19 cellular contexts compared by ENCODE assay signal in the genomic region with DNA sequence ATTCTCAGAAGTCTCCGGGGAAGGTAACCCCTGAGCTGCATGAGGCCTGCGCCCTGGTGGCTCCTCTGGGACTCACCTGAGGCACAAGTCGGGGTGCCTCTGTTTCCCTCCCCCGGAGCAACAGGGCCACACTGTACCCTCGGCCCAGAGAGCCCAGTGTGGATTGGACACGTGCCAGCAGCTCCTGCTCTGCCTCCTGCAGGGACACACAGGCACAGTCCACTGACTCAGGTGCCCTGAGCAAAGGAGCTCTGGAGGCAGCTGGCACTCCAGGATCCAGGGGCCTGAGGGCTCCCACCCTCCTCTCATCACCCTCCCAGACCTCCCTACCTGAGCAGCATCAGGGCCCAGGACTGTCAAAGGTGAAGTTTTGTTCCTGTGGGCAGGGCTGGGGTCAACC. TPM values are rescaled to one million over a fixed set of nuclear protein-coding genes. Genes with fewer than 3 reads are reported as not detected.
A peak's percentile ranks its signal among the peaks of the same experiment; 100 is the strongest.
DNase-seq lines count a peak whose midpoint lies in the region; ATAC-seq, FAIRE-seq and TF ChIP-seq lines count a peak whose summit lies in the region.
"Had no signal": no experiment of that assay in that cellular context is flagged by ENCODE, and none has a peak within 500 bp of the region (broad histone marks: within the 10 kb centered on the region; RNA-seq: fewer than 3 reads in every experiment).

No MANE protein-coding gene starts in this region.

- H3K23ac ChIP-seq in neuronal stem cell (ENCODE audit: low read depth, low read length, poor library complexity), result no peak overlapping the region

- no peak for FAIRE-seq in A549 (lab: Jason Lieb, UNC)
- FAIRE-seq: GM12878, GM18507 had no signal

- TF ChIP-seq POLR2A in A549 (IDR thresholded peaks at IDR 0.05; ENCODE audit: low read length), result no peak

- no peak overlapping the region for H3K4ac ChIP-seq in neuronal stem cell (ENCODE audit: low read length)

- H3K4me2 ChIP-seq in A549, result no peak overlapping the region
- no peak overlapping the region for H3K4me2 ChIP-seq in neuronal stem cell (ENCODE audit: insufficient read depth, low read length, poor library complexity, severe bottlenecking)

- H3K9ac ChIP-seq in NT2/D1 (ENCODE audit: insufficient read length, low read depth), result peak overlapping the region; percentile 10
- peak overlapping the region; percentile 3 for H3K9ac ChIP-seq in neuronal stem cell (ENCODE audit: low read depth, low read length, poor library complexity)

- no peak overlapping the region for H3K14ac ChIP-seq in neuronal stem cell (ENCODE audit: low read length)

- H3K18ac ChIP-seq in neuronal stem cell (ENCODE audit: low read length), result no peak overlapping the region

- H4K8ac ChIP-seq in neuronal stem cell (ENCODE audit: low read depth, low read length), result no peak overlapping the region

- H3K27me3 Mint-ChIP-seq in CD4-positive, alpha-beta memory T cell, result no peaks in the 10 kb centered on the region

- POLR2A ChIA-PET in A549 (lab: Yijun Ruan, JAX), result interaction anchor here (0.8 kb wide), 1 partner anchor 29 kb away, joined by 3 read pairs; no protein-coding TSS in a partner anchor
- POLR2A ChIA-PET in CD4-positive, alpha-beta memory T cell (lab: Charles Lee; ENCODE audit: partially characterized antibody), result no interaction called here

- H3K9me3 ChIP-seq in A549, result no peaks in the 10 kb centered on the region
- no peaks in the 10 kb centered on the region for H3K9me3 ChIP-seq in NT2/D1 (ENCODE audit: insufficient read depth, low read length)
- no peaks in the 10 kb centered on the region for H3K9me3 ChIP-seq in neuronal stem cell (replicated peaks in 1 of 2; ENCODE audit: control insufficient read depth in 2 of 2, insufficient read depth in 1 of 2, low read depth in 1 of 2, low read length in 2 of 2)
- H3K9me3 ChIP-seq in CD4-positive, alpha-beta memory T cell (ENCODE audit: control insufficient read depth in 1 of 2, low read length in 2 of 2), result no peaks in the 10 kb centered on the region

- H2BK5ac ChIP-seq in neuronal stem cell (ENCODE audit: low read length), result no peak overlapping the region

- H3K36me3 ChIP-seq in NT2/D1 (ENCODE audit: insufficient read depth, insufficient read length, low read length) (peaks cover 12% of the 10 kb centered on the region), neuronal stem cell (replicated peaks in 1 of 2; ENCODE audit: control insufficient read depth in 2 of 2, insufficient read depth in 2 of 2, low read length in 2 of 2) (no peaks in the 10 kb centered on the region)
- no peaks in the 10 kb centered on the region for H3K36me3 ChIP-seq in CD4-positive, alpha-beta memory T cell (ENCODE audit: insufficient read depth, low read length)

- TF ChIP-seq EP300 in A549 (IDR thresholded peaks at IDR 0.05), result no peak

- no peak overlapping the region for H3K4me3 Mint-ChIP-seq in CD4-positive, alpha-beta memory T cell

- intact Hi-C loops in CD4-positive, alpha-beta memory T cell (cut with micrococcal nuclease), result no loop called here
- intact Hi-C loops in left ventricle myocardium superior (cut with micrococcal nuclease), result no loop called here

- TF ChIP-seq RAD21 in A549 (conservative IDR thresholded peaks at IDR 0.05 in 1 of 2, IDR thresholded peaks at IDR 0.05 in 1 of 2), result no peak

- H2AK5ac ChIP-seq in neuronal stem cell (ENCODE audit: low read depth, low read length), result peak overlapping the region; percentile 56

- no peaks in the 10 kb centered on the region for H3K36me3 Mint-ChIP-seq in CD4-positive, alpha-beta memory T cell

- CTCF ChIA-PET in A549 (lab: Yijun Ruan, JAX), result interaction anchor here (0.6 kb wide), 1 partner anchor 407 kb away, joined by 4 read pairs; no protein-coding TSS in a partner anchor
- CTCF ChIA-PET in CD4-positive, alpha-beta memory T cell (lab: Charles Lee; ENCODE audit: partially characterized antibody), result no interaction called here

- no peak overlapping the region for H2AFZ ChIP-seq in neuronal stem cell (ENCODE audit: low read length)

- no peak overlapping the region for H2BK12ac ChIP-seq in neuronal stem cell (ENCODE audit: low read length)

- H4K91ac ChIP-seq in neuronal stem cell (ENCODE audit: low read depth, low read length, poor library complexity), result no peak overlapping the region

- TF ChIP-seq CTCF in A549 (IDR thresholded peaks at IDR 0.05), result no peak

- H3K9me3 Mint-ChIP-seq in CD4-positive, alpha-beta memory T cell, result no peaks in the 10 kb centered on the region

- H3K4me3 ChIP-seq in A549 (no peak overlapping the region), NT2/D1 (ENCODE audit: insufficient read length, low read depth) (no peak overlapping the region), neuronal stem cell (ENCODE audit: low read length in 2 of 2) (peak overlapping the region in 1 of 2 donors; percentile 64)
- H3K4me3 ChIP-seq in CD4-positive, alpha-beta memory T cell (ENCODE audit: low read length in 2 of 2), result no peak overlapping the region
- H3K4me3 ChIP-seq: GM12878 had no signal

- no peak overlapping the region for H2BK120ac ChIP-seq in neuronal stem cell (ENCODE audit: low read depth, low read length)

- H3K4me1 ChIP-seq in A549 (no peaks in the 10 kb centered on the region), NT2/D1 (ENCODE audit: insufficient read depth, insufficient read length) (peaks cover 3% of the 10 kb centered on the region), neuronal stem cell (ENCODE audit: control insufficient read depth in 2 of 2, insufficient read depth in 1 of 2, low read depth in 1 of 2, low read length in 2 of 2) (peaks cover 0 to 1% of the 10 kb centered on the region in 2 donors)
- no peaks in the 10 kb centered on the region for H3K4me1 ChIP-seq in CD4-positive, alpha-beta memory T cell (ENCODE audit: insufficient read depth, low read length)

- H3K27ac ChIP-seq in A549, result peak overlapping the region; percentile 71 to 82
- no peak overlapping the region for H3K27ac ChIP-seq in neuronal stem cell (replicated peaks; ENCODE audit: low read length)
- H3K27ac ChIP-seq in CD4-positive, alpha-beta memory T cell (ENCODE audit: low read depth, low read length), result no peak overlapping the region

- DNase-seq in A549 (ENCODE audit: low read depth in 1 of 2, low spot score in 1 of 2) (no peak), NT2/D1 (ENCODE audit: low read depth, low spot score) (no peak), neuronal stem cell (ENCODE audit: low spot score) (no peak), left ventricle myocardium superior (no peak)
- no peak for DNase-seq in CD4-positive, alpha-beta memory T cell
- DNase-seq: 8988T, C1 segment of cervical spinal cord, COR-L47, DMS79, Karpas-422, MM.1S, NCI-H1105, NCI-H1694 treated with DMSO at 0.1 percent for 48 hours had no signal

- H3K4me1 Mint-ChIP-seq in CD4-positive, alpha-beta memory T cell, result no peaks in the 10 kb centered on the region

- H3K27ac Mint-ChIP-seq in CD4-positive, alpha-beta memory T cell, result no peak overlapping the region

- no peaks in the 10 kb centered on the region for H3K27me3 ChIP-seq in NT2/D1 (ENCODE audit: insufficient read depth, insufficient read length)
- peaks cover 0 to 9% (median 0%) of the 10 kb centered on the region in 3 experiments for H3K27me3 ChIP-seq in neuronal stem cell (ENCODE audit: control insufficient read depth in 3 of 3, insufficient read depth in 3 of 3, low read depth in 1 of 3, low read length in 3 of 3)
- no peaks in the 10 kb centered on the region for H3K27me3 ChIP-seq in CD4-positive, alpha-beta memory T cell (ENCODE audit: insufficient read depth, low read length)

- H2BK15ac ChIP-seq in neuronal stem cell (ENCODE audit: low read length), result no peak overlapping the region

- ATAC-seq in A549 (no peak; a peak in 1 of 6 replicates), HG03342 (IDR thresholded peaks at IDR 0.05; ENCODE audit: unreplicated experiment) (no peak), left ventricle myocardium superior (no peak)
- ATAC-seq: GM12878, Right ventricle myocardium inferior, SK-N-SH treated with all-trans-retinoic acid at 6 μM for 48 hours had no signal

- WGBS in A549 (ENCODE audit: missing lambda C conversion rate), result 63% methylated on average over 4 of the region's 6 CpGs
- WGBS in neuronal stem cell (ENCODE audit: extremely low coverage in 2 of 2, insufficient read length in 2 of 2, insufficient replicate concordance in 1 of 2), 2 donors, result no CpG with 5 or more reads among the region's 6 CpGs

- no peaks in the 10 kb centered on the region for H3K79me1 ChIP-seq in neuronal stem cell (ENCODE audit: low read depth, low read length)

RNA-seq across cellular contexts. Expression of a gene that starts 29.5 kb away (rescaled TPM):
- polyA plus RNA-seq in A549 (2011; rRNA removed) (79.5 and 135 TPM in 2 replicates), A549 (2017; fragmentation: RNase III; extraction: RNeasy Plus Mini Kit Qiagen cat#74134 plus additional on column Dnase treatment) (62.1 to 70.3 TPM (median 65.6 TPM) in 3 replicates)
- 95.2 and 118 TPM in 2 replicates for polyA plus RNA-seq in A549 (2012; cell fraction: cytosol; rRNA removed)
- polyA plus RNA-seq in A549 (2012; cell fraction: nucleus; rRNA removed), result 70.8 and 86.9 TPM in 2 replicates
- polyA minus RNA-seq in A549 (2011; rRNA and poly(A)+ RNA removed), result 107 and 136 TPM in 2 replicates
- 63.6 TPM for polyA plus RNA-seq in neuronal stem cell (2013, experiment 1 of 2)
- polyA plus RNA-seq in neuronal stem cell (2013, experiment 2 of 2), result 61.2 TPM
- 10 to 100 TPM; 49.0 to 59.4 TPM for total RNA-seq in CD4-positive, alpha-beta memory T cell
- 100 to 1,000 TPM; 105 to 115 TPM for polyA plus RNA-seq in CD4-positive, alpha-beta memory T cell
- 77.5 TPM for total RNA-seq in left ventricle myocardium superior

RNA-seq across cellular contexts. Expression of a gene that starts 29.8 kb away (rescaled TPM):
- polyA plus RNA-seq in A549 (2011; rRNA removed), result 11.7 and 13.4 TPM in 2 replicates
- polyA plus RNA-seq in A549 (2012; cell fraction: cytosol; rRNA removed), result 10.4 and 10.5 TPM in 2 replicates
- 102 and 116 TPM in 2 replicates for polyA plus RNA-seq in A549 (2012; cell fraction: nucleus; rRNA removed)
- polyA plus RNA-seq in A549 (2017; fragmentation: RNase III; extraction: RNeasy Plus Mini Kit Qiagen cat#74134 plus additional on column Dnase treatment), result 7.1 to 10.6 TPM (median 9.4 TPM) in 3 replicates
- polyA minus RNA-seq in A549 (2011; rRNA and poly(A)+ RNA removed), result 16.8 and 17.7 TPM in 2 replicates
- 10.0 TPM for polyA plus RNA-seq in neuronal stem cell (2013, experiment 1 of 2)
- polyA plus RNA-seq in neuronal stem cell (2013, experiment 2 of 2), result 8.5 TPM
- total RNA-seq in CD4-positive, alpha-beta memory T cell, result 10 to 100 TPM; 72.9 to 75.4 TPM
- 1 to 10 TPM; 2.1 to 4.9 TPM for polyA plus RNA-seq in CD4-positive, alpha-beta memory T cell
- total RNA-seq in left ventricle myocardium superior, result 13.3 TPM

RNA-seq across cellular contexts. Expression of a gene that starts 36.9 kb away (rescaled TPM):
- polyA plus RNA-seq in A549 (2011; rRNA removed) (48.1 and 50.8 TPM in 2 replicates), A549 (2017; fragmentation: RNase III; extraction: RNeasy Plus Mini Kit Qiagen cat#74134 plus additional on column Dnase treatment) (28.6 to 32.1 TPM (median 30.3 TPM) in 3 replicates)
- 27.9 and 30.4 TPM in 2 replicates for polyA plus RNA-seq in A549 (2012; cell fraction: cytosol; rRNA removed)
- polyA plus RNA-seq in A549 (2012; cell fraction: nucleus; rRNA removed), result 18.5 and 21.7 TPM in 2 replicates
- polyA minus RNA-seq in A549 (2011; rRNA and poly(A)+ RNA removed), result 26.5 and 32.6 TPM in 2 replicates
- polyA plus RNA-seq in neuronal stem cell (2013, experiment 1 of 2), result 29.3 TPM
- 29.1 TPM for polyA plus RNA-seq in neuronal stem cell (2013, experiment 2 of 2)
- 10 to 100 TPM; 24.5 to 26.6 TPM for total RNA-seq in CD4-positive, alpha-beta memory T cell
- polyA plus RNA-seq in CD4-positive, alpha-beta memory T cell, result 10 to 100 TPM; 35.5 to 46.8 TPM
- total RNA-seq in left ventricle myocardium superior, result 27.4 TPM

RNA-seq across cellular contexts. Expression of a gene that starts 38.8 kb away (rescaled TPM):
- polyA plus RNA-seq in A549 (2011; rRNA removed), result 3.3 and 6.3 TPM in 2 replicates
- polyA plus RNA-seq in A549 (2012; cell fraction: cytosol; rRNA removed), result 3.4 and 4.3 TPM in 2 replicates
- polyA plus RNA-seq in A549 (2012; cell fraction: nucleus; rRNA removed), result 8.4 and 11.5 TPM in 2 replicates
- 2.0 to 3.5 TPM (median 2.9 TPM) in 3 replicates for polyA plus RNA-seq in A549 (2017; fragmentation: RNase III; extraction: RNeasy Plus Mini Kit Qiagen cat#74134 plus additional on column Dnase treatment)
- polyA minus RNA-seq in A549 (2011; rRNA and poly(A)+ RNA removed), result 1.4 and 2.0 TPM in 2 replicates
- polyA plus RNA-seq in neuronal stem cell (2013, experiment 1 of 2), result 0.21 TPM
- 0.28 TPM for polyA plus RNA-seq in neuronal stem cell (2013, experiment 2 of 2)
- total RNA-seq in CD4-positive, alpha-beta memory T cell, result 1 to 10 TPM; 4.9 to 5.2 TPM
- 1 to 10 TPM; 2.7 to 3.2 TPM for polyA plus RNA-seq in CD4-positive, alpha-beta memory T cell
- 31.0 TPM for total RNA-seq in left ventricle myocardium superior
- total RNA-seq: G401 had no signal

RNA-seq across cellular contexts. Expression of a gene that starts 45.1 kb away (rescaled TPM):
- 11.8 and 14.6 TPM in 2 replicates for polyA plus RNA-seq in A549 (2011; rRNA removed)
- polyA plus RNA-seq in A549 (2012; cell fraction: cytosol; rRNA removed), result 21.8 and 22.9 TPM in 2 replicates
- polyA plus RNA-seq in A549 (2012; cell fraction: nucleus; rRNA removed), result 109 and 131 TPM in 2 replicates
- polyA plus RNA-seq in A549 (2017; fragmentation: RNase III; extraction: RNeasy Plus Mini Kit Qiagen cat#74134 plus additional on column Dnase treatment), result 13.3 to 18.1 TPM (median 16.1 TPM) in 3 replicates
- 17.2 and 18.1 TPM in 2 replicates for polyA minus RNA-seq in A549 (2011; rRNA and poly(A)+ RNA removed)
- 14.7 TPM for polyA plus RNA-seq in neuronal stem cell (2013, experiment 1 of 2)
- polyA plus RNA-seq in neuronal stem cell (2013, experiment 2 of 2), result 13.3 TPM
- 10 to 100 TPM; 50.0 to 56.3 TPM for total RNA-seq in CD4-positive, alpha-beta memory T cell
- polyA plus RNA-seq in CD4-positive, alpha-beta memory T cell, result 10 to 100 TPM; 15.7 to 18.3 TPM
- 3.2 TPM for total RNA-seq in left ventricle myocardium superior

Comparison
In these comparisons a context has a peak if more than half of its experiments do, and no peak if none do; other contexts are left out.
1. H3K27ac ChIP-seq: peak in A549 (2 of 2); none in neuronal stem cell (single experiment) and CD4-positive, alpha-beta memory T cell (single experiment).